ENCODE assay signal across 22 cellular contexts in the genomic region with DNA sequence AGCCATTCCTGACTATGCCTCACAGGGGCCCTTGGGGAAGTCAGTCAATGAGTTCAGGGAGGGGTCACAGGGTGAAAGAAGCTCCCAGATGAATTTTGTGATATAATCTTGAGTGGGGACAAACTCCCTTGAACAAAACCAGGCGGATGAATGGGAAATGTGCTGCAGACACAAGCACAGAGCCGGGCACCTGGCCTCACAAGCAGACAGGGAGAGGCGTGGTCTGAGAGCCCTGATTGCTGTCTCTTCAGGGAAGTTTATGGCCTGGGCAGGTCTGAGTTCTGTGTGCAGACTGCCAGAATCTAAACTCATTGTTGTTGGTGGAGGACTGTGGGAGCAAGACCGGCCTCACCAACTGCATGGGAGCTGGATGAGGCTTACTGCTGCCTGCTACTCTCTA.
"Had no signal": no experiment of that assay in that cellular context is flagged by ENCODE, and none has a peak within 500 bp of the region (broad histone marks: within the 10 kb centered on the region; RNA-seq: fewer than 3 reads in every experiment).

No MANE protein-coding gene starts in this region.

- H3K27me3 ChIP-seq: thyroid gland had no signal

- DNase-seq: activated CD4-positive, alpha-beta T cell treated with anti-CD3 and anti-CD28 coated beads for 4 hours; activated CD4-positive, alpha-beta T cell treated with anti-CD3 and anti-CD28 coated beads, Interleukin-2, amount 50 U/mL, for 4 hours; activated naive CD4-positive, alpha-beta T cell; activated T-cell treated with anti-CD3 and anti-CD28 coated beads for 4 hours; activated T-cell treated with anti-CD3 and anti-CD28 coated beads, Interleukin-2, amount 50 U/mL, for 72 hours; anterior cingulate cortex; effector CD8-positive, alpha-beta T cell; islet precursor cell; left ventricle myocardium superior; naive thymus-derived CD8-positive, alpha-beta T cell; occipital lobe; psoas muscle; stimulated activated CD4-positive, alpha-beta T cell treated with anti-CD3 and anti-CD28 coated beads, Interleukin-12 subunit alpha, Interleukin-12 subunit beta, amount 100 ng/mL, for 4 hours; stimulated activated CD4-positive, alpha-beta T cell treated with anti-CD3 and anti-CD28 coated beads, Interleukin-4, amount 100 ng/mL, for 1 hour; stimulated activated naive CD8-positive, alpha-beta T cell treated with anti-CD3 and anti-CD28 coated beads, Interleukin-15, amount 100 ng/mL, for 72 hours; SW 1271; T-helper 9 cell; thyroid gland had no signal

- H3K4me1 ChIP-seq: parathyroid adenoma, psoas muscle, thyroid gland had no signal

- H2AFZ ChIP-seq: parathyroid adenoma had no signal

- H3K9me3 ChIP-seq: psoas muscle, thyroid gland had no signal

- H3K27ac ChIP-seq: parathyroid adenoma, psoas muscle, thyroid gland, VCaP had no signal

- H3K9ac ChIP-seq: parathyroid adenoma had no signal

- H3K79me2 ChIP-seq: parathyroid adenoma had no signal

- H3K4me3 ChIP-seq: psoas muscle, thyroid gland had no signal

- H3K36me3 ChIP-seq: thyroid gland had no signal

- ATAC-seq: activated naive CD4-positive, alpha-beta T cell treated with anti-CD3 and anti-CD28 coated beads, Interleukin-2, amount 50 U/mL, for 72 hours; activated T-cell treated with anti-CD3 and anti-CD28 coated beads, Interleukin-2, amount 50 U/mL, for 72 hours; left ventricle myocardium superior; naive thymus-derived CD8-positive, alpha-beta T cell; psoas muscle; stimulated activated memory B cell treated with anti-CD40 and anti-IgM and Interleukin-4, amounts not matched to agents 10 μg/mL and 1 μg/mL and 100 μg/mL, for 72 hours; stimulated activated naive CD8-positive, alpha-beta T cell treated with anti-CD3 and anti-CD28 coated beads, Interleukin-15, amount 100 ng/mL, for 72 hours had no signal
